14 cellular contexts compared by ENCODE assay signal in genomic region chr6:10733151-10733715, GRCh38. TPM values are rescaled to one million over a fixed set of nuclear protein-coding genes. Genes with fewer than 3 reads are reported as not detected.
DNase-seq lines count a peak whose midpoint lies in the region; ATAC-seq and TF ChIP-seq lines count a peak whose summit lies in the region.
"Had no signal": no experiment of that assay in that cellular context is flagged by ENCODE, and none has a peak within 500 bp of the region (broad histone marks: within the 10 kb centered on the region; RNA-seq: fewer than 3 reads in every experiment).

No MANE protein-coding gene starts in this region.

- no peak for ATAC-seq in left lobe of liver
- no peak for ATAC-seq in HG02938 (IDR thresholded peaks at IDR 0.05; ENCODE audit: unreplicated experiment)

- no peak overlapping the region for H3K4me3 ChIP-seq in WERI-Rb-1 (ENCODE audit: low read depth, low read length)
- H3K4me3 ChIP-seq: uterus had no signal

- H3K27me3 ChIP-seq in WERI-Rb-1 (ENCODE audit: insufficient read depth, low read depth, severe bottlenecking), result no peaks in the 10 kb centered on the region
- H3K27me3 ChIP-seq: uterus had no signal

- peak; percentile 31 for DNase-seq in stimulated activated CD8-positive, alpha-beta memory T cell treated with anti-CD3 and anti-CD28 coated beads, Interleukin-12 subunit alpha, Interleukin-12 subunit beta, amount 100 ng/mL, for 4 hours (ENCODE audit: low read depth)
- DNase-seq in stimulated activated CD8-positive, alpha-beta memory T cell treated with anti-CD3 and anti-CD28 coated beads, Interleukin-4, amount 100 ng/mL, for 48 hours, result no peak
- DNase-seq in WERI-Rb-1 (peak; percentile 4), left lobe of liver (ENCODE audit: low spot score) (peak; percentile 3), hypothalamus (lab: John Stamatoyannopoulos, UW) (no peak), GM19240 (ENCODE audit: insufficient read length, low spot score) (no peak), NOMO-1 treated with dmso at 0.1 percent for 144 hours (lab: John Stamatoyannopoulos, UW; ENCODE audit: unreplicated experiment) (no peak)
- DNase-seq: activated naive CD8-positive, alpha-beta T cell treated with anti-CD3 and anti-CD28 coated beads for 36 hours; cortex of kidney; NCI-H1105; NCI-H510A treated with DMSO at 0.1 percent for 48 hours; posterior cingulate gyrus; uterus had no signal

- no peak for TF ChIP-seq CTCF in WERI-Rb-1 (IDR thresholded peaks at IDR 0.05; ENCODE audit: low read depth, low read length)

- H3K9me3 ChIP-seq in WERI-Rb-1 (ENCODE audit: severe bottlenecking), result no peaks in the 10 kb centered on the region
- H3K9me3 ChIP-seq: uterus had no signal

- H3K36me3 ChIP-seq in WERI-Rb-1, result peaks cover 50% of the 10 kb centered on the region
- H3K36me3 ChIP-seq: uterus had no signal

- H3K27ac ChIP-seq in WERI-Rb-1, result no peak overlapping the region
- H3K27ac ChIP-seq: uterus had no signal

RNA-seq across cellular contexts. Expression of gene TMEM14C, which starts 10.4 kb away (rescaled TPM):
- 52.0 TPM for total RNA-seq in left lobe of liver

RNA-seq across cellular contexts. Expression of gene TMEM14B, which starts 14.4 kb away (rescaled TPM):
- total RNA-seq in left lobe of liver, result 48.1 TPM

RNA-seq across cellular contexts. Expression of gene PAK1IP1, which starts 38.5 kb away (rescaled TPM):
- total RNA-seq in left lobe of liver, result 4.2 TPM

RNA-seq across cellular contexts. Expression of gene C6orf52, which starts 38.8 kb away (rescaled TPM):
- total RNA-seq in left lobe of liver, result 2.2 TPM

Comparison
In these comparisons a context has a peak if more than half of its experiments do, and no peak if none do; other contexts are left out.
1. DNase-seq: peak in stimulated activated CD8-positive, alpha-beta memory T cell treated with anti-CD3 and anti-CD28 coated beads, Interleukin-12 subunit alpha, Interleukin-12 subunit beta, amount 100 ng/mL, for 4 hours (single experiment), WERI-Rb-1 (single experiment) and left lobe of liver (single experiment); none in stimulated activated CD8-positive, alpha-beta memory T cell treated with anti-CD3 and anti-CD28 coated beads, Interleukin-4, amount 100 ng/mL, for 48 hours (single experiment), hypothalamus (0 of 51), GM19240 (single experiment) and NOMO-1 treated with dmso at 0.1 percent for 144 hours (single experiment).